1 cellular context compared by ENCODE assay signal in the genomic region with DNA sequence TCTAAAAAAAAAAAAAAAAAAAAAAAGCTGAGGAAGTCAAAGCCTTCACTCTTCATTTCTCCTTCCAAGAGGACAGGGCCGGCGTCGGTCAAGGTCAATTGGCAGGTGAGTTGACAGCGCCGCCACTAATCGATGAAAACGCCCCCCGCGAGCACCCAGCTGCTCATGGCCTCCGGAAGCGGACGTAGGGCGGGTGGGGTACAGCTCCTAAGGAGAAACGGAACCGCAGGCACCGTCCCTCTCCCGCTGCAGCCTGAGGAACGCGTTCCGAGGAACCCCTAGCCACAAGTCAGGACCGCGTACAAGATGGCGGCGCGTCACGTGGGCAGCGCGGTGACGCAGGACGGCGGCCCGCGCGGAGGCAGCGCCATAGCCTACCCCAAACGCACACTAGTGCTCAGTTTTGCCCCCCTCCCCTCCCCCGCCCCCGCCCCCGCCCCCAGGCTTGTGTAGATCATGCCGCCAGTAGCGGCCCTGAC.
TF ChIP-seq lines count a peak whose summit lies in the region.

A gene (plus strand): TSS at position 465 of the 479 bp plus-strand sequence. CDS start 16,045 bp downstream, outside the sequence.

TF ChIP-seq in HepG2, 621 proteins besides CTCF, POLR2A, EP300 and RAD21 (continued from another document and continues in another):
- TF ChIP-seq REL (CRISPR knock-in tag; conservative IDR thresholded peaks at IDR 0.05) (no peak), XRCC5 (optimal IDR thresholded peaks at IDR 0.05; ENCODE audit: low read length) (no peak), KDM3A (CRISPR knock-in tag; IDR thresholded peaks at IDR 0.05; ENCODE audit: low read depth) (no peak), SAFB2 (CRISPR knock-in tag; IDR thresholded peaks at IDR 0.05; ENCODE audit: borderline replicate concordance, low read depth) (no peak; the same call in 1 of the 2 replicates), CHCHD3 (CRISPR knock-in tag; IDR thresholded peaks at IDR 0.05) (peak; percentile 65; the same call in 1 of the 2 replicates), SMYD3 (CRISPR knock-in tag; IDR thresholded peaks at IDR 0.05) (no peak), GPN1 (CRISPR knock-in tag; IDR thresholded peaks at IDR 0.05; ENCODE audit: borderline replicate concordance) (no peak), ZNF629 (CRISPR knock-in tag; conservative IDR thresholded peaks at IDR 0.05) (no peak), SIN3A (IDR thresholded peaks at IDR 0.05; ENCODE audit: borderline replicate concordance, low read depth, low read length) (no peak), ATAD3A (CRISPR knock-in tag; IDR thresholded peaks at IDR 0.05) (no peak), CREB1 (IDR thresholded peaks at IDR 0.05) (peak; percentile 87), CREB1 (CRISPR knock-in tag; IDR thresholded peaks at IDR 0.05) (peak; percentile 82), ZNF354B (CRISPR knock-in tag; IDR thresholded peaks at IDR 0.05) (no peak), HNF4A (CRISPR knock-in tag; IDR thresholded peaks at IDR 0.05) (no peak), THAP11 (CRISPR knock-in tag; IDR thresholded peaks at IDR 0.05) (peak; percentile 87), ZNF564 (CRISPR knock-in tag; IDR thresholded peaks at IDR 0.05) (peak; percentile 80; the same call in 1 of the 2 replicates), YY1 (IDR thresholded peaks at IDR 0.05; ENCODE audit: insufficient read depth, insufficient replicate concordance, low read depth, low read length) (peak; percentile 96), ZNF569 (CRISPR knock-in tag; IDR thresholded peaks at IDR 0.05; ENCODE audit: borderline replicate concordance) (no peak), ZNF883 (CRISPR knock-in tag; IDR thresholded peaks at IDR 0.05; ENCODE audit: not compliant biosample characterization) (no peak), ZNF30 (CRISPR knock-in tag; IDR thresholded peaks at IDR 0.05) (no peak), ZNF878 (CRISPR knock-in tag; IDR thresholded peaks at IDR 0.05) (no peak), NRL (CRISPR knock-in tag; IDR thresholded peaks at IDR 0.05; ENCODE audit: borderline replicate concordance) (peak; percentile 89; the same call in 1 of the 2 replicates), ZNF557 (CRISPR knock-in tag; IDR thresholded peaks at IDR 0.05) (no peak), ZSCAN9 (CRISPR knock-in tag; IDR thresholded peaks at IDR 0.05; ENCODE audit: borderline replicate concordance) (peak; percentile 81; the same call in 1 of the 2 replicates), ZNF792 (CRISPR knock-in tag; IDR thresholded peaks at IDR 0.05) (peak; percentile 75; the same call in 1 of the 2 replicates), ATF1 (CRISPR knock-in tag; IDR thresholded peaks at IDR 0.05) (0 out of 2 replicates have a peak, but pooled peaks have one; percentile 33), MXI1 (IDR thresholded peaks at IDR 0.05; ENCODE audit: borderline replicate concordance, low read depth, low read length) (peak; percentile 67; the same call in 2 of the 3 replicates), GTF3A (CRISPR knock-in tag; conservative IDR thresholded peaks at IDR 0.05) (no peak), NR3C1 (CRISPR knock-in tag; IDR thresholded peaks at IDR 0.05) (no peak), ZBTB3 (CRISPR knock-in tag; IDR thresholded peaks at IDR 0.05; ENCODE audit: borderline replicate concordance, low read depth) (no peak), SMAD9 (CRISPR knock-in tag; IDR thresholded peaks at IDR 0.05) (no peak), ZNF7 (CRISPR knock-in tag; IDR thresholded peaks at IDR 0.05) (no peak), NFKBIZ (CRISPR knock-in tag; IDR thresholded peaks at IDR 0.05) (no peak), ZNF879 (CRISPR knock-in tag; IDR thresholded peaks at IDR 0.05) (no peak), FOXK2 (IDR thresholded peaks at IDR 0.05) (no peak), ZNF672 (CRISPR knock-in tag; IDR thresholded peaks at IDR 0.05) (no peak), MAZ (IDR thresholded peaks at IDR 0.05; ENCODE audit: borderline replicate concordance, low read depth, low read length) (peak; percentile 83; the same call in 1 of the 2 replicates), MAZ (CRISPR knock-in tag; IDR thresholded peaks at IDR 0.05; ENCODE audit: low read depth) (peak; percentile 86), TOE1 (CRISPR knock-in tag; IDR thresholded peaks at IDR 0.05) (no peak), SOX13 (IDR thresholded peaks at IDR 0.05) (no peak), SOX13 (CRISPR knock-in tag; conservative IDR thresholded peaks at IDR 0.05 in 1 of 2, IDR thresholded peaks at IDR 0.05 in 1 of 2) (peak in 1 of 2 experiments; percentile 46; a peak in 1 of 4 replicates), RCOR2 (CRISPR knock-in tag; IDR thresholded peaks at IDR 0.05) (no peak; the same call in 1 of the 2 replicates), ZBTB21 (CRISPR knock-in tag; IDR thresholded peaks at IDR 0.05) (peak; percentile 79), CEBPG (CRISPR knock-in tag; IDR thresholded peaks at IDR 0.05) (no peak), XBP1 (CRISPR knock-in tag; IDR thresholded peaks at IDR 0.05) (no peak), ZNF570 (CRISPR knock-in tag; IDR thresholded peaks at IDR 0.05; ENCODE audit: borderline replicate concordance) (no peak), ZNF292 (CRISPR knock-in tag; IDR thresholded peaks at IDR 0.05; ENCODE audit: borderline replicate concordance, low read depth) (no peak), ZSCAN31 (CRISPR knock-in tag; IDR thresholded peaks at IDR 0.05; ENCODE audit: low read depth) (0 out of 2 replicates have a peak, but pooled peaks have one; percentile 28), ZIK1 (CRISPR knock-in tag; IDR thresholded peaks at IDR 0.05; ENCODE audit: borderline replicate concordance, low read depth) (peak; percentile 87; the same call in 1 of the 2 replicates), MTA1 (CRISPR knock-in tag; IDR thresholded peaks at IDR 0.05; ENCODE audit: borderline replicate concordance) (no peak; the same call in 1 of the 2 replicates), ZNF766 (CRISPR knock-in tag; IDR thresholded peaks at IDR 0.05; ENCODE audit: borderline replicate concordance) (no peak), KLF15 (CRISPR knock-in tag; IDR thresholded peaks at IDR 0.05; ENCODE audit: borderline replicate concordance) (no peak), NFE2L1 (CRISPR knock-in tag; IDR thresholded peaks at IDR 0.05; ENCODE audit: borderline replicate concordance) (no peak), ZBTB38 (CRISPR knock-in tag; IDR thresholded peaks at IDR 0.05) (no peak; the same call in 1 of the 2 replicates), ZNF644 (CRISPR knock-in tag; IDR thresholded peaks at IDR 0.05; ENCODE audit: low read depth) (no peak), TARDBP (CRISPR knock-in tag; IDR thresholded peaks at IDR 0.05) (no peak), RFXANK (CRISPR knock-in tag; IDR thresholded peaks at IDR 0.05) (no peak), MLLT10 (CRISPR knock-in tag; IDR thresholded peaks at IDR 0.05) (no peak), TCF7L2 (IDR thresholded peaks at IDR 0.05; ENCODE audit: low read depth, low read length) (no peak), NONO (IDR thresholded peaks at IDR 0.05) (no peak), NONO (CRISPR knock-in tag; conservative IDR thresholded peaks at IDR 0.05) (0 out of 2 replicates have a peak, but pooled peaks have one; percentile 32), MEIS1 (CRISPR knock-in tag; IDR thresholded peaks at IDR 0.05; ENCODE audit: borderline replicate concordance) (no peak; the same call in 1 of the 2 replicates), GATAD2A (CRISPR knock-in tag; IDR thresholded peaks at IDR 0.05) (peak; percentile 76), GABPA (IDR thresholded peaks at IDR 0.05; ENCODE audit: low read depth, low read length) (peak; percentile 54), GABPA (CRISPR knock-in tag; IDR thresholded peaks at IDR 0.05; ENCODE audit: low read depth) (peak; percentile 75)
- TF ChIP-seq, protein P1, sequence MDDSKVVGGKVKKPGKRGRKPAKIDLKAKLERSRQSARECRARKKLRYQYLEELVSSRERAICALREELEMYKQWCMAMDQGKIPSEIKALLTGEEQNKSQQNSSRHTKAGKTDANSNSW (CRISPR knock-in tag; IDR thresholded peaks at IDR 0.05; ENCODE audit: borderline replicate concordance), result 0 out of 2 replicates have a peak, but pooled peaks have one; percentile 38
- TF ChIP-seq, protein P2, sequence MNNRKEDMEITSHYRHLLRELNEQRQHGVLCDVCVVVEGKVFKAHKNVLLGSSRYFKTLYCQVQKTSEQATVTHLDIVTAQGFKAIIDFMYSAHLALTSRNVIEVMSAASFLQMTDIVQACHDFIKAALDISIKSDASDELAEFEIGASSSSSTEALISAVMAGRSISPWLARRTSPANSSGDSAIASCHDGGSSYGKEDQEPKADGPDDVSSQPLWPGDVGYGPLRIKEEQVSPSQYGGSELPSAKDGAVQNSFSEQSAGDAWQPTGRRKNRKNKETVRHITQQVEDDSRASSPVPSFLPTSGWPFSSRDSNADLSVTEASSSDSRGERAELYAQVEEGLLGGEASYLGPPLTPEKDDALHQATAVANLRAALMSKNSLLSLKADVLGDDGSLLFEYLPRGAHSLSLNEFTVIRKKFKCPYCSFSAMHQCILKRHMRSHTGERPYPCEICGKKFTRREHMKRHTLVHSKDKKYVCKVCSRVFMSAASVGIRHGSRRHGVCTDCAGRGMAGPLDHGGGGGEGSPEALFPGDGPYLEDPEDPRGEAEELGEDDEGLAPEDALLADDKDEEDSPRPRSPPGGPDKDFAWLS (CRISPR knock-in tag; IDR thresholded peaks at IDR 0.05; ENCODE audit: borderline replicate concordance), result no peak
- TF ChIP-seq, protein P3, sequence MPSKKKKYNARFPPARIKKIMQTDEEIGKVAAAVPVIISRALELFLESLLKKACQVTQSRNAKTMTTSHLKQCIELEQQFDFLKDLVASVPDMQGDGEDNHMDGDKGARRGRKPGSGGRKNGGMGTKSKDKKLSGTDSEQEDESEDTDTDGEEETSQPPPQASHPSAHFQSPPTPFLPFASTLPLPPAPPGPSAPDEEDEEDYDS (CRISPR knock-in tag; IDR thresholded peaks at IDR 0.05), result peak; percentile 74; the same call in 1 of the 2 replicates
- TF ChIP-seq, protein P4, sequence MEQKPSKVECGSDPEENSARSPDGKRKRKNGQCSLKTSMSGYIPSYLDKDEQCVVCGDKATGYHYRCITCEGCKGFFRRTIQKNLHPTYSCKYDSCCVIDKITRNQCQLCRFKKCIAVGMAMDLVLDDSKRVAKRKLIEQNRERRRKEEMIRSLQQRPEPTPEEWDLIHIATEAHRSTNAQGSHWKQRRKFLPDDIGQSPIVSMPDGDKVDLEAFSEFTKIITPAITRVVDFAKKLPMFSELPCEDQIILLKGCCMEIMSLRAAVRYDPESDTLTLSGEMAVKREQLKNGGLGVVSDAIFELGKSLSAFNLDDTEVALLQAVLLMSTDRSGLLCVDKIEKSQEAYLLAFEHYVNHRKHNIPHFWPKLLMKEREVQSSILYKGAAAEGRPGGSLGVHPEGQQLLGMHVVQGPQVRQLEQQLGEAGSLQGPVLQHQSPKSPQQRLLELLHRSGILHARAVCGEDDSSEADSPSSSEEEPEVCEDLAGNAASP (CRISPR knock-in tag; IDR thresholded peaks at IDR 0.05; ENCODE audit: borderline replicate concordance), result no peak; the same call in 1 of the 2 replicates
- TF ChIP-seq, protein P5, sequence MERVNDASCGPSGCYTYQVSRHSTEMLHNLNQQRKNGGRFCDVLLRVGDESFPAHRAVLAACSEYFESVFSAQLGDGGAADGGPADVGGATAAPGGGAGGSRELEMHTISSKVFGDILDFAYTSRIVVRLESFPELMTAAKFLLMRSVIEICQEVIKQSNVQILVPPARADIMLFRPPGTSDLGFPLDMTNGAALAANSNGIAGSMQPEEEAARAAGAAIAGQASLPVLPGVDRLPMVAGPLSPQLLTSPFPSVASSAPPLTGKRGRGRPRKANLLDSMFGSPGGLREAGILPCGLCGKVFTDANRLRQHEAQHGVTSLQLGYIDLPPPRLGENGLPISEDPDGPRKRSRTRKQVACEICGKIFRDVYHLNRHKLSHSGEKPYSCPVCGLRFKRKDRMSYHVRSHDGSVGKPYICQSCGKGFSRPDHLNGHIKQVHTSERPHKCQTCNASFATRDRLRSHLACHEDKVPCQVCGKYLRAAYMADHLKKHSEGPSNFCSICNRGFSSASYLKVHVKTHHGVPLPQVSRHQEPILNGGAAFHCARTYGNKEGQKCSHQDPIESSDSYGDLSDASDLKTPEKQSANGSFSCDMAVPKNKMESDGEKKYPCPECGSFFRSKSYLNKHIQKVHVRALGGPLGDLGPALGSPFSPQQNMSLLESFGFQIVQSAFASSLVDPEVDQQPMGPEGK (CRISPR knock-in tag; IDR thresholded peaks at IDR 0.05), result peak; percentile 68
- TF ChIP-seq, protein P6, sequence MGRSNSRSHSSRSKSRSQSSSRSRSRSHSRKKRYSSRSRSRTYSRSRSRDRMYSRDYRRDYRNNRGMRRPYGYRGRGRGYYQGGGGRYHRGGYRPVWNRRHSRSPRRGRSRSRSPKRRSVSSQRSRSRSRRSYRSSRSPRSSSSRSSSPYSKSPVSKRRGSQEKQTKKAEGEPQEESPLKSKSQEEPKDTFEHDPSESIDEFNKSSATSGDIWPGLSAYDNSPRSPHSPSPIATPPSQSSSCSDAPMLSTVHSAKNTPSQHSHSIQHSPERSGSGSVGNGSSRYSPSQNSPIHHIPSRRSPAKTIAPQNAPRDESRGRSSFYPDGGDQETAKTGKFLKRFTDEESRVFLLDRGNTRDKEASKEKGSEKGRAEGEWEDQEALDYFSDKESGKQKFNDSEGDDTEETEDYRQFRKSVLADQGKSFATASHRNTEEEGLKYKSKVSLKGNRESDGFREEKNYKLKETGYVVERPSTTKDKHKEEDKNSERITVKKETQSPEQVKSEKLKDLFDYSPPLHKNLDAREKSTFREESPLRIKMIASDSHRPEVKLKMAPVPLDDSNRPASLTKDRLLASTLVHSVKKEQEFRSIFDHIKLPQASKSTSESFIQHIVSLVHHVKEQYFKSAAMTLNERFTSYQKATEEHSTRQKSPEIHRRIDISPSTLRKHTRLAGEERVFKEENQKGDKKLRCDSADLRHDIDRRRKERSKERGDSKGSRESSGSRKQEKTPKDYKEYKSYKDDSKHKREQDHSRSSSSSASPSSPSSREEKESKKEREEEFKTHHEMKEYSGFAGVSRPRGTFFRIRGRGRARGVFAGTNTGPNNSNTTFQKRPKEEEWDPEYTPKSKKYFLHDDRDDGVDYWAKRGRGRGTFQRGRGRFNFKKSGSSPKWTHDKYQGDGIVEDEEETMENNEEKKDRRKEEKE (IDR thresholded peaks at IDR 0.05), result no peak
